Comparison of ENCODE assay signal across 10 cellular contexts in genomic region chr9:105994970-105995369, GRCh38.
DNase-seq lines count a peak whose midpoint lies in the region; ATAC-seq and TF ChIP-seq lines count a peak whose summit lies in the region.
"Had no signal": no experiment of that assay in that cellular context is flagged by ENCODE, and none has a peak within 500 bp of the region (broad histone marks: within the 10 kb centered on the region; RNA-seq: fewer than 3 reads in every experiment).

No MANE protein-coding gene starts in this region.

- no peak for TF ChIP-seq CTCF in type B pancreatic cell (conservative IDR thresholded peaks at IDR 0.05)

- no peak overlapping the region for H3K27ac Mint-ChIP-seq in activated naive CD4-positive, alpha-beta T cell treated with anti-CD3 and anti-CD28 coated beads for 36 hours
- H3K27ac Mint-ChIP-seq in type B pancreatic cell = peak overlapping the region; percentile 34
- no peak overlapping the region for H3K27ac Mint-ChIP-seq in T-cell
- H3K27ac Mint-ChIP-seq: activated B cell treated with CpG ODN at 0.5 μM for 24 hours had no signal

- H3K4me1 Mint-ChIP-seq in activated naive CD4-positive, alpha-beta T cell treated with anti-CD3 and anti-CD28 coated beads for 36 hours (ENCODE audit: low read depth) = no peaks in the 10 kb centered on the region
- peaks cover 9% of the 10 kb centered on the region for H3K4me1 Mint-ChIP-seq in type B pancreatic cell (ENCODE audit: unreplicated experiment)
- H3K4me1 Mint-ChIP-seq in T-cell = no peaks in the 10 kb centered on the region
- H3K4me1 Mint-ChIP-seq: activated B cell treated with CpG ODN at 0.5 μM for 24 hours had no signal

- peaks cover 4% of the 10 kb centered on the region for H3K27me3 Mint-ChIP-seq in activated naive CD4-positive, alpha-beta T cell treated with anti-CD3 and anti-CD28 coated beads for 36 hours (ENCODE audit: low read depth)
- H3K27me3 Mint-ChIP-seq in type B pancreatic cell (no peaks in the 10 kb centered on the region), T-cell (peaks cover 0 to 4% of the 10 kb centered on the region in 2 donors)
- H3K27me3 Mint-ChIP-seq: activated B cell treated with CpG ODN at 0.5 μM for 24 hours had no signal

- H3K9me3 Mint-ChIP-seq in activated naive CD4-positive, alpha-beta T cell treated with anti-CD3 and anti-CD28 coated beads for 36 hours = no peaks in the 10 kb centered on the region
- no peaks in the 10 kb centered on the region for H3K9me3 Mint-ChIP-seq in type B pancreatic cell
- no peaks in the 10 kb centered on the region for H3K9me3 Mint-ChIP-seq in T-cell
- H3K9me3 Mint-ChIP-seq: activated B cell treated with CpG ODN at 0.5 μM for 24 hours had no signal

- intact Hi-C loops in activated naive CD4-positive, alpha-beta T cell treated with anti-CD3 and anti-CD28 coated beads for 36 hours (cut with micrococcal nuclease) = no loop called here

- no peaks in the 10 kb centered on the region for H3K36me3 Mint-ChIP-seq in activated naive CD4-positive, alpha-beta T cell treated with anti-CD3 and anti-CD28 coated beads for 36 hours (ENCODE audit: low read depth)
- H3K36me3 Mint-ChIP-seq in type B pancreatic cell (no peaks in the 10 kb centered on the region), T-cell (no peaks in the 10 kb centered on the region)

- peak; percentile 4 for DNase-seq in activated naive CD4-positive, alpha-beta T cell treated with anti-CD3 and anti-CD28 coated beads for 36 hours
- DNase-seq in activated naive CD4-positive, alpha-beta T cell treated with anti-CD3 and anti-CD28 coated beads, Interleukin-2, amount 50 U/mL, for 16 hours = no peak
- DNase-seq in NCI-H510A treated with DMSO at 0.1 percent for 48 hours (lab: John Stamatoyannopoulos, UW) (peak; percentile 37), type B pancreatic cell (ENCODE audit: extremely low spot score, unreplicated experiment) (no peak), NCI-H1417 (lab: John Stamatoyannopoulos, UW) (no peak), T-cell (no peak)
- DNase-seq: activated B cell treated with CpG ODN at 0.5 μM for 24 hours; activated naive CD4-positive, alpha-beta T cell had no signal

- no peak overlapping the region for H3K4me3 Mint-ChIP-seq in activated naive CD4-positive, alpha-beta T cell treated with anti-CD3 and anti-CD28 coated beads for 36 hours
- H3K4me3 Mint-ChIP-seq in type B pancreatic cell (no peak overlapping the region), T-cell (no peak overlapping the region)
- H3K4me3 Mint-ChIP-seq: activated B cell treated with CpG ODN at 0.5 μM for 24 hours had no signal

- CTCF ChIA-PET in activated naive CD4-positive, alpha-beta T cell treated with anti-CD3 and anti-CD28 coated beads for 36 hours (lab: Charles Lee) = no interaction called here
- CTCF ChIA-PET in T-cell (lab: Charles Lee) = no interaction called here

- POLR2A ChIA-PET in T-cell (lab: Charles Lee) = no interaction called here

- ATAC-seq in esophagus mucosa (peak; percentile 52), HG03196 (IDR thresholded peaks at IDR 0.05; ENCODE audit: unreplicated experiment) (no peak), T-cell (replicated peaks in 1 of 4) (no peak)

Comparison
In these comparisons a context has a peak if more than half of its experiments do, and no peak if none do; other contexts are left out.
1. DNase-seq: peak in activated naive CD4-positive, alpha-beta T cell treated with anti-CD3 and anti-CD28 coated beads for 36 hours (single experiment) and NCI-H510A treated with DMSO at 0.1 percent for 48 hours (single experiment); none in activated naive CD4-positive, alpha-beta T cell treated with anti-CD3 and anti-CD28 coated beads, Interleukin-2, amount 50 U/mL, for 16 hours (single experiment), type B pancreatic cell (single experiment), NCI-H1417 (0 of 3) and T-cell (0 of 34).